21 cellular contexts compared by ENCODE assay signal in genomic region chr22:17985606-17986005, GRCh38. TPM values are rescaled to one million over a fixed set of nuclear protein-coding genes. Genes with fewer than 3 reads are reported as not detected.
DNase-seq lines count a peak whose midpoint lies in the region; ATAC-seq and TF ChIP-seq lines count a peak whose summit lies in the region.
"Had no signal": no experiment of that assay in that cellular context is flagged by ENCODE, and none has a peak within 500 bp of the region (broad histone marks: within the 10 kb centered on the region; RNA-seq: fewer than 3 reads in every experiment).

No MANE protein-coding gene starts in this region.

- H3K4me3 Mint-ChIP-seq in stimulated activated naive CD8-positive, alpha-beta T cell treated with anti-CD3 and anti-CD28 coated beads, Interleukin-15, Interleukin-2, amounts not matched to agents 100 ng/mL and 50 ng/mL, for 24 hours: no peak overlapping the region
- H3K4me3 Mint-ChIP-seq in memory B cell (no peak overlapping the region), endodermal cell (no peak overlapping the region), endothelial cell (ENCODE audit: unreplicated experiment) (no peak overlapping the region)
- H3K4me3 Mint-ChIP-seq: naive thymus-derived CD4-positive, alpha-beta T cell; T-helper 2 cell treated with Interferon-gamma antibody and Interleukin-4, amounts not matched to agents 5 μg/mL and 100 μg/mL, for 36 hours had no signal

- peak in 1 of 2 donors; percentile 47 for TF ChIP-seq POLR2A in thyroid gland (IDR thresholded peaks at IDR 0.05)

- H3K4me3 ChIP-seq in thyroid gland (replicated peaks in 1 of 3): no peak overlapping the region
- no peak overlapping the region for H3K4me3 ChIP-seq in endodermal cell (ENCODE audit: low read length)
- H3K4me3 ChIP-seq: cardiac muscle cell, heart right ventricle, pancreas, right lobe of liver had no signal

- DNase-seq in stimulated activated naive CD8-positive, alpha-beta T cell treated with anti-CD3 and anti-CD28 coated beads, Interleukin-15, Interleukin-2, amounts not matched to agents 100 U/mL and 50 U/mL, for 24 hours: no peak
- DNase-seq in RWPE1 (ENCODE audit: low spot score) (no peak), memory B cell (ENCODE audit: low spot score in 2 of 2) (no peak), thyroid gland (peak; percentile 63 to 68), endodermal cell (no peak), endothelial cell (ENCODE audit: low spot score) (no peak)
- DNase-seq in activated naive CD4-positive, alpha-beta T cell treated with anti-CD3 and anti-CD28 coated beads, Interleukin-2, amount 50 U/mL, for 72 hours (ENCODE audit: low spot score in 2 of 2): no peak
- DNase-seq: activated effector memory CD4-positive, alpha-beta T cell treated with anti-CD3 and anti-CD28 coated beads, Interleukin-2, amount 50 U/mL, for 16 hours; dermis blood vessel endothelial cell; heart right ventricle; KG1; left colon; naive thymus-derived CD4-positive, alpha-beta T cell; NCI-H187 treated with DMSO at 0.1 percent for 48 hours; NCI-H446; pancreas; right lobe of liver had no signal

- ATAC-seq in stimulated activated naive CD8-positive, alpha-beta T cell treated with anti-CD3 and anti-CD28 coated beads, Interleukin-15, Interleukin-2, amounts not matched to agents 100 U/mL and 50 U/mL, for 24 hours: no peak
- ATAC-seq in memory B cell (ENCODE audit: low read depth): no peak
- no peak for ATAC-seq in activated naive CD4-positive, alpha-beta T cell treated with anti-CD3 and anti-CD28 coated beads, Interleukin-2, amount 50 U/mL, for 72 hours
- ATAC-seq: heart right ventricle; left colon; naive thymus-derived CD4-positive, alpha-beta T cell; Panc1 had no signal

- H3K9me3 Mint-ChIP-seq in stimulated activated naive CD8-positive, alpha-beta T cell treated with anti-CD3 and anti-CD28 coated beads, Interleukin-15, Interleukin-2, amounts not matched to agents 100 ng/mL and 50 ng/mL, for 24 hours: no peaks in the 10 kb centered on the region
- no peaks in the 10 kb centered on the region for H3K9me3 Mint-ChIP-seq in memory B cell
- H3K9me3 Mint-ChIP-seq in endodermal cell: no peaks in the 10 kb centered on the region
- no peaks in the 10 kb centered on the region for H3K9me3 Mint-ChIP-seq in activated naive CD4-positive, alpha-beta T cell treated with anti-CD3 and anti-CD28 coated beads, Interleukin-2, amount 50 U/mL, for 72 hours
- H3K9me3 Mint-ChIP-seq in endothelial cell (ENCODE audit: unreplicated experiment): no peaks in the 10 kb centered on the region
- H3K9me3 Mint-ChIP-seq: T-helper 2 cell treated with Interferon-gamma antibody and Interleukin-4, amounts not matched to agents 5 μg/mL and 100 μg/mL, for 36 hours had no signal

- H3K27me3 Mint-ChIP-seq in stimulated activated naive CD8-positive, alpha-beta T cell treated with anti-CD3 and anti-CD28 coated beads, Interleukin-15, Interleukin-2, amounts not matched to agents 100 ng/mL and 50 ng/mL, for 24 hours: no peaks in the 10 kb centered on the region
- H3K27me3 Mint-ChIP-seq in memory B cell (no peaks in the 10 kb centered on the region), endodermal cell (ENCODE audit: insufficient read depth) (no peaks in the 10 kb centered on the region), endothelial cell (ENCODE audit: unreplicated experiment) (peaks cover 6% of the 10 kb centered on the region)
- H3K27me3 Mint-ChIP-seq: naive thymus-derived CD4-positive, alpha-beta T cell had no signal

- POLR2A ChIA-PET in RWPE1 (lab: Yijun Ruan, JAX; ENCODE audit: low non-redundant PET): no interaction called here

- H3K9ac ChIP-seq in endodermal cell (ENCODE audit: extremely low read depth, low read length, poor library complexity, severe bottlenecking): no peak overlapping the region

- H3K4me1 Mint-ChIP-seq in stimulated activated naive CD8-positive, alpha-beta T cell treated with anti-CD3 and anti-CD28 coated beads, Interleukin-15, Interleukin-2, amounts not matched to agents 100 ng/mL and 50 ng/mL, for 24 hours (ENCODE audit: low read depth): peaks cover 68% of the 10 kb centered on the region
- H3K4me1 Mint-ChIP-seq in memory B cell (peaks cover 62% of the 10 kb centered on the region), endodermal cell (peaks cover 25% of the 10 kb centered on the region), endothelial cell (ENCODE audit: unreplicated experiment) (peaks cover 41% of the 10 kb centered on the region)

- intact Hi-C loops in thyroid gland (cut with DNase I): no loop called here

- H3K27ac Mint-ChIP-seq in stimulated activated naive CD8-positive, alpha-beta T cell treated with anti-CD3 and anti-CD28 coated beads, Interleukin-15, Interleukin-2, amounts not matched to agents 100 ng/mL and 50 ng/mL, for 24 hours: peak overlapping the region; percentile 21
- H3K27ac Mint-ChIP-seq in memory B cell (peak overlapping the region; percentile 79), endodermal cell (no peak overlapping the region), endothelial cell (ENCODE audit: unreplicated experiment) (no peak overlapping the region)
- H3K27ac Mint-ChIP-seq in activated naive CD4-positive, alpha-beta T cell treated with anti-CD3 and anti-CD28 coated beads, Interleukin-2, amount 50 U/mL, for 72 hours: no peak overlapping the region
- H3K27ac Mint-ChIP-seq: T-helper 2 cell treated with Interferon-gamma antibody and Interleukin-4, amounts not matched to agents 5 μg/mL and 100 μg/mL, for 36 hours had no signal

- H3K36me3 ChIP-seq in thyroid gland: no peaks in the 10 kb centered on the region
- H3K36me3 ChIP-seq in endodermal cell (ENCODE audit: control insufficient read depth, insufficient read depth, low read length): no peaks in the 10 kb centered on the region
- H3K36me3 ChIP-seq: cardiac muscle cell, heart right ventricle, pancreas, right lobe of liver had no signal

- 49 to 53% methylated on average over 5 of the region's 5 CpGs for WGBS in thyroid gland, 2 donors
- WGBS in endodermal cell (ENCODE audit: insufficient coverage in 1 of 2, insufficient read length in 1 of 2), 2 experiments: 96 to 97% methylated on average over 3 to 5 of the region's 5 CpGs

- TF ChIP-seq CTCF in RWPE1 (conservative IDR thresholded peaks at IDR 0.05; ENCODE audit: low read depth) (no peak), thyroid gland (IDR thresholded peaks at IDR 0.05) (no peak), endodermal cell (conservative IDR thresholded peaks at IDR 0.05) (no peak), endothelial cell (IDR thresholded peaks at IDR 0.05; ENCODE audit: unreplicated experiment) (no peak)

- H3K27me3 ChIP-seq in thyroid gland: no peaks in the 10 kb centered on the region
- no peaks in the 10 kb centered on the region for H3K27me3 ChIP-seq in endodermal cell (ENCODE audit: control insufficient read depth, insufficient read depth, low read length, poor library complexity, severe bottlenecking)
- H3K27me3 ChIP-seq: cardiac muscle cell, heart right ventricle, pancreas, right lobe of liver had no signal

- H3K27ac ChIP-seq in RWPE1 (peak overlapping the region; percentile 77), thyroid gland (peak overlapping the region; percentile 25 to 77 (median 70)), endodermal cell (ENCODE audit: low read depth, low read length) (no peak overlapping the region)
- H3K27ac ChIP-seq: cardiac muscle cell, heart right ventricle, pancreas, right lobe of liver had no signal

- peaks cover 19 to 44% of the 10 kb centered on the region in 2 donors for H3K4me1 ChIP-seq in thyroid gland
- no peaks in the 10 kb centered on the region for H3K4me1 ChIP-seq in endodermal cell (ENCODE audit: control insufficient read depth, insufficient read depth, low read length)
- H3K4me1 ChIP-seq: right lobe of liver had no signal

- H3K9me3 ChIP-seq in thyroid gland (no peaks in the 10 kb centered on the region), endodermal cell (ENCODE audit: control insufficient read depth, low read length) (no peaks in the 10 kb centered on the region)
- H3K9me3 ChIP-seq: heart right ventricle, pancreas, right lobe of liver had no signal

- H3K36me3 Mint-ChIP-seq in stimulated activated naive CD8-positive, alpha-beta T cell treated with anti-CD3 and anti-CD28 coated beads, Interleukin-15, Interleukin-2, amounts not matched to agents 100 ng/mL and 50 ng/mL, for 24 hours (ENCODE audit: low read depth): no peaks in the 10 kb centered on the region
- H3K36me3 Mint-ChIP-seq in memory B cell (peaks cover 10% of the 10 kb centered on the region), endodermal cell (ENCODE audit: low read depth) (no peaks in the 10 kb centered on the region), endothelial cell (ENCODE audit: low read depth, unreplicated experiment) (peaks cover 6% of the 10 kb centered on the region)
- no peaks in the 10 kb centered on the region for H3K36me3 Mint-ChIP-seq in activated naive CD4-positive, alpha-beta T cell treated with anti-CD3 and anti-CD28 coated beads, Interleukin-2, amount 50 U/mL, for 72 hours
- H3K36me3 Mint-ChIP-seq: naive thymus-derived CD4-positive, alpha-beta T cell had no signal

- CTCF ChIA-PET in RWPE1 (lab: Yijun Ruan, JAX): interaction anchor here (0.7 kb wide), 1 partner anchor 24 kb away, joined by 3 read pairs; no protein-coding TSS in a partner anchor

RNA-seq across cellular contexts. Expression of gene MICAL3, which starts 38.8 kb away (rescaled TPM):
- total RNA-seq in thyroid gland (10 to 100 TPM; 31.8 to 53.8 (median 43.6) TPM), endodermal cell (10 to 100 TPM; 42.8 to 48.1 TPM), endothelial cell (ENCODE audit: unreplicated experiment) (54.3 TPM)
- 18.1 TPM for polyA plus RNA-seq in endodermal cell (2013, experiment 1 of 2)
- 18.8 TPM for polyA plus RNA-seq in endodermal cell (2013, experiment 2 of 2)
- total RNA-seq in activated naive CD4-positive, alpha-beta T cell treated with anti-CD3 and anti-CD28 coated beads, Interleukin-2, amount 50 U/mL, for 72 hours: 10 to 100 TPM; 19.5 to 30.2 TPM

Comparison
In these comparisons a context has a peak if more than half of its experiments do, and no peak if none do; other contexts are left out.
1. H3K27ac Mint-ChIP-seq: peak in stimulated activated naive CD8-positive, alpha-beta T cell treated with anti-CD3 and anti-CD28 coated beads, Interleukin-15, Interleukin-2, amounts not matched to agents 100 ng/mL and 50 ng/mL, for 24 hours (single experiment) and memory B cell (single experiment); none in endodermal cell (single experiment), activated naive CD4-positive, alpha-beta T cell treated with anti-CD3 and anti-CD28 coated beads, Interleukin-2, amount 50 U/mL, for 72 hours (0 of 2) and endothelial cell (single experiment).
2. DNase-seq: peak in thyroid gland (2 of 2); none in stimulated activated naive CD8-positive, alpha-beta T cell treated with anti-CD3 and anti-CD28 coated beads, Interleukin-15, Interleukin-2, amounts not matched to agents 100 U/mL and 50 U/mL, for 24 hours (single experiment), RWPE1 (single experiment), memory B cell (0 of 2), endodermal cell (single experiment), activated naive CD4-positive, alpha-beta T cell treated with anti-CD3 and anti-CD28 coated beads, Interleukin-2, amount 50 U/mL, for 72 hours (0 of 2) and endothelial cell (single experiment).